ENCODE assay signal across 8 cellular contexts in genomic region chr3:190322604-190323240, GRCh38. TPM values are rescaled to one million over a fixed set of nuclear protein-coding genes. Genes with fewer than 3 reads are reported as not detected.
DNase-seq lines count a peak whose midpoint lies in the region; ATAC-seq, FAIRE-seq and TF ChIP-seq lines count a peak whose summit lies in the region.

No MANE protein-coding gene starts in this region.

- H3K9me3 ChIP-seq in gastroesophageal sphincter, result no peaks in the 10 kb centered on the region

- DNase-seq in GM23338 (ENCODE audit: low spot score) (peak; percentile 10), SW480 (ENCODE audit: low spot score) (peak; percentile 75), sciatic nerve (ENCODE audit: low spot score) (no peak), A172 (ENCODE audit: low spot score) (no peak), GM10248 (ENCODE audit: extremely low spot score) (no peak), NCI-H1092 treated with DMSO at 0.1 percent for 48 hours (lab: John Stamatoyannopoulos, UW) (no peak), urothelium cell line (ENCODE audit: low spot score) (no peak)

- peak overlapping the region; percentile 78 for H3K4me3 ChIP-seq in GM23338
- H3K4me3 ChIP-seq in gastroesophageal sphincter, result peak overlapping the region; percentile 53 to 62

- H3K4me1 Mint-ChIP-seq in GM23338, result peaks cover 40% of the 10 kb centered on the region

- H3K4me3 Mint-ChIP-seq in GM23338, result peak overlapping the region; percentile 62

- no peaks in the 10 kb centered on the region for H3K36me3 Mint-ChIP-seq in GM23338 (ENCODE audit: low read depth)

- H3K79me2 ChIP-seq in GM23338 (replicated peaks; ENCODE audit: insufficient read depth), result no peaks in the 10 kb centered on the region

- H3K9me3 Mint-ChIP-seq in GM23338, result no peaks in the 10 kb centered on the region

- H3K27me3 ChIP-seq in GM23338 (ENCODE audit: insufficient read depth), result peaks cover 24% of the 10 kb centered on the region
- peaks cover 14% of the 10 kb centered on the region for H3K27me3 ChIP-seq in gastroesophageal sphincter

- CTCF ChIA-PET in GM10248 (lab: Yijun Ruan, JAX), result interaction anchor here (0.6 to 6.0 kb wide), 50 partner anchors 9 to 783 kb away, joined by 3 to 45 read pairs (median 4); no protein-coding TSS in a partner anchor

- no peak overlapping the region for H3K27ac Mint-ChIP-seq in GM23338

- no peaks in the 10 kb centered on the region for H3K9me2 ChIP-seq in GM23338 (ENCODE audit: insufficient read depth)

- H3K36me3 ChIP-seq in GM23338 (ENCODE audit: insufficient read depth), result no peaks in the 10 kb centered on the region
- H3K36me3 ChIP-seq in gastroesophageal sphincter, result no peaks in the 10 kb centered on the region

- peaks cover 33% of the 10 kb centered on the region for H3K4me1 ChIP-seq in GM23338 (ENCODE audit: insufficient read depth)
- peaks cover 0 to 30% (median 10%) of the 10 kb centered on the region in 3 donors for H3K4me1 ChIP-seq in gastroesophageal sphincter

- POLR2A ChIA-PET in GM10248 (lab: Yijun Ruan, JAX), result no interaction called here

- H3K27me3 Mint-ChIP-seq in GM23338 (ENCODE audit: insufficient read depth, low read depth, poor library complexity), result peaks cover 15% of the 10 kb centered on the region

- FAIRE-seq in urothelium cell line (lab: Jason Lieb, UNC), result no peak

- H2AFZ ChIP-seq in GM23338, result peak overlapping the region; percentile 87

- H3K4me2 ChIP-seq in GM23338, result peak overlapping the region; percentile 92

- ATAC-seq in GM23338, result peak; percentile 3; the same call in 2 of the 3 replicates
- no peak for ATAC-seq in gastroesophageal sphincter
- peak; percentile 50 for ATAC-seq in sciatic nerve

- H3F3A ChIP-seq in GM23338 (replicated peaks; ENCODE audit: low read depth), result no peaks in the 10 kb centered on the region

- no peak for TF ChIP-seq POLR2A in gastroesophageal sphincter (IDR thresholded peaks at IDR 0.05)

- intact Hi-C loops in sciatic nerve (cut with DNase I), result loop anchor here (10.0 kb wide), 1 partner anchor 358 kb away; no protein-coding TSS in a partner anchor

- no peak overlapping the region for H3K27ac ChIP-seq in GM23338 (ENCODE audit: low read depth)
- H3K27ac ChIP-seq in gastroesophageal sphincter, result no peak overlapping the region

- no peaks in the 10 kb centered on the region; the same call in 1 of the 2 replicates for H4K20me1 ChIP-seq in GM23338 (replicated peaks; ENCODE audit: insufficient read depth)

- no peak for TF ChIP-seq EP300 in gastroesophageal sphincter (IDR thresholded peaks at IDR 0.05)

- 0 out of 4 replicates have a peak, but pooled peaks of 1 of the 2 experiments have one; percentile 10 for TF ChIP-seq CTCF in GM23338 (conservative IDR thresholded peaks at IDR 0.05; ENCODE audit: low read depth in 2 of 2)
- no peak for TF ChIP-seq CTCF in gastroesophageal sphincter (IDR thresholded peaks at IDR 0.05)
- no peak for TF ChIP-seq CTCF in GM10248 (IDR thresholded peaks at IDR 0.05; ENCODE audit: control extremely low read depth, extremely low read depth, low read depth, missing control alignments)

- 12 to 25% methylated on average over 8 to 10 of the region's 12 CpGs for whole genome bisulfite sequencing in gastroesophageal sphincter (ENCODE audit: low coverage in 1 of 2), 2 donors

TF ChIP-seq in GM23338, 12 proteins besides CTCF, POLR2A, EP300 and RAD21 (continues in another document):
- TF ChIP-seq CREB1 (CRISPR knock-in tag; IDR thresholded peaks at IDR 0.05; ENCODE audit: low read depth) (no peak), JUNB (IDR thresholded peaks at IDR 0.05; ENCODE audit: unreplicated experiment) (no peak), EZH2phosphoT487 (IDR thresholded peaks at IDR 0.05; ENCODE audit: unreplicated experiment) (no peak), EZH2 (IDR thresholded peaks at IDR 0.05; ENCODE audit: low read depth, unreplicated experiment) (no peak), POLR2AphosphoS5 (IDR thresholded peaks at IDR 0.05; ENCODE audit: low read depth) (no peak), ZNF462 (CRISPR knock-in tag; IDR thresholded peaks at IDR 0.05) (no peak), ZNF331 (CRISPR knock-in tag; IDR thresholded peaks at IDR 0.05; ENCODE audit: low read depth) (no peak), NANOG (IDR thresholded peaks at IDR 0.05; ENCODE audit: borderline replicate concordance) (no peak)

RNA-seq across cellular contexts. Expression of gene CLDN1, which starts 0.5 kb away (rescaled TPM):
- 4.2 and 4.6 TPM in 2 replicates for total RNA-seq in GM23338 (2014; rRNA removed; shearing (Covaris generic))
- polyA plus RNA-seq in GM23338 (2016; fragmentation: Nextera tagmentation; extraction: Ambion mirVana), result 2.5 and 2.7 TPM in 2 replicates
- 1 to 10 TPM in 2 of 4 donors, under 1 TPM in 2; 0.50 to 5.3 (median 1.8) TPM for total RNA-seq in gastroesophageal sphincter
- 130 TPM for total RNA-seq in sciatic nerve
- total RNA-seq in A172 (2014; rRNA removed; shearing (Covaris generic)), result 2.8 and 3.6 TPM in 2 replicates

Comparison
In these comparisons a context has a peak if more than half of its experiments do, and no peak if none do; other contexts are left out.
1. DNase-seq: peak in GM23338 (single experiment) and SW480 (single experiment); none in sciatic nerve (single experiment), A172 (single experiment), GM10248 (single experiment), NCI-H1092 treated with DMSO at 0.1 percent for 48 hours (single experiment) and urothelium cell line (single experiment).
2. RNA of gene CLDN1, which starts 0.5 kb away (total RNA-seq): 130 TPM in sciatic nerve (single experiment); 4.2 to 4.6 TPM in GM23338, 0.50 to 5.3 TPM in gastroesophageal sphincter and 2.8 to 3.6 TPM in A172; every median in the first group is over 10 times any median in the second.